ENCODE assay signal across 14 cellular contexts in genomic region chr3:4071481-4072184, GRCh38.
DNase-seq lines count a peak whose midpoint lies in the region; ATAC-seq and TF ChIP-seq lines count a peak whose summit lies in the region.
"Had no signal": no experiment of that assay in that cellular context is flagged by ENCODE, and none has a peak within 500 bp of the region (broad histone marks: within the 10 kb centered on the region; RNA-seq: fewer than 3 reads in every experiment).

No MANE protein-coding gene starts in this region.

- H3K4me1 ChIP-seq in iPS DF 6.9 (ENCODE audit: control insufficient read depth, insufficient read depth, low read length) = peaks cover 5% of the 10 kb centered on the region
- H3K4me1 ChIP-seq in smooth muscle cell (ENCODE audit: low read depth) = peaks cover 10% of the 10 kb centered on the region
- H3K4me1 ChIP-seq: HAP-1, testis had no signal

- H3K27me3 ChIP-seq in iPS DF 6.9 (ENCODE audit: control insufficient read depth, insufficient read depth, low read length) = no peaks in the 10 kb centered on the region
- H3K27me3 ChIP-seq in smooth muscle cell (ENCODE audit: low read depth) = no peaks in the 10 kb centered on the region
- H3K27me3 ChIP-seq: testis had no signal

- H2AFZ ChIP-seq in smooth muscle cell (ENCODE audit: low read depth) = peak overlapping the region; percentile 30

- no CpG with 5 or more reads among the region's 5 CpGs for WGBS in iPS DF 6.9 (ENCODE audit: insufficient coverage, insufficient read length)
- 28% methylated on average over 5 of the region's 5 CpGs for WGBS in smooth muscle cell (ENCODE audit: low lambda C conversion rate)

- H3K4me2 ChIP-seq in smooth muscle cell = peak overlapping the region; percentile 6

- no peak overlapping the region for H3K4me3 ChIP-seq in iPS DF 6.9 (ENCODE audit: low read length)
- no peak overlapping the region for H3K4me3 ChIP-seq in smooth muscle cell
- H3K4me3 ChIP-seq: HAP-1, testis had no signal

- no peaks in the 10 kb centered on the region for H3K9me3 ChIP-seq in iPS DF 6.9 (ENCODE audit: control insufficient read depth, insufficient read depth, low read length)
- no peaks in the 10 kb centered on the region for H3K9me3 ChIP-seq in smooth muscle cell (replicated peaks; ENCODE audit: low read depth)
- H3K9me3 ChIP-seq: HAP-1, testis had no signal

- TF ChIP-seq CTCF in smooth muscle cell (IDR thresholded peaks at IDR 0.05; ENCODE audit: borderline replicate concordance, insufficient read depth, poor library complexity, severe bottlenecking) = no peak

- no peaks in the 10 kb centered on the region for H3F3A ChIP-seq in smooth muscle cell (ENCODE audit: low read depth)

- no peaks in the 10 kb centered on the region for H4K20me1 ChIP-seq in smooth muscle cell (ENCODE audit: low read depth)

- H3K27ac ChIP-seq in iPS DF 6.9 (ENCODE audit: low read length) (no peak overlapping the region), smooth muscle cell (ENCODE audit: low read depth) (no peak overlapping the region)
- H3K27ac ChIP-seq: testis had no signal

- H3K9ac ChIP-seq in smooth muscle cell (ENCODE audit: low read depth) = no peak overlapping the region

- no peaks in the 10 kb centered on the region for H3K79me2 ChIP-seq in smooth muscle cell (ENCODE audit: low read depth)

- H3K36me3 ChIP-seq in iPS DF 6.9 (ENCODE audit: control insufficient read depth, insufficient read depth, low read length) (no peaks in the 10 kb centered on the region), smooth muscle cell (ENCODE audit: low read depth) (no peaks in the 10 kb centered on the region)
- H3K36me3 ChIP-seq: HAP-1 had no signal

- no peak for ATAC-seq in GM19467 (IDR thresholded peaks at IDR 0.05; ENCODE audit: unreplicated experiment)

- DNase-seq in NCI-H748 (lab: John Stamatoyannopoulos, UW; ENCODE audit: unreplicated experiment) (peak; percentile 51), NCI-H748 treated with DMSO at 0.1 percent for 48 hours (lab: John Stamatoyannopoulos, UW) (no peak), SHP77 treated with DMSO at 0.1 percent for 48 hours (lab: John Stamatoyannopoulos, UW) (peak; percentile 25), iPS DF 6.9 (ENCODE audit: low read depth, low spot score) (peak; percentile 22), smooth muscle cell (lab: John Stamatoyannopoulos, UW; ENCODE audit: unreplicated experiment) (no peak), NCI-H1930 (lab: John Stamatoyannopoulos, UW) (no peak), NCI-H2171 treated with DMSO at 0.1 percent for 48 hours (lab: John Stamatoyannopoulos, UW) (no peak)
- DNase-seq: activated CD4-positive, alpha-beta T cell treated with anti-CD3 and anti-CD28 coated beads for 48 hours; CD8-positive, alpha-beta memory T cell; dermis blood vessel endothelial cell; stimulated activated CD4-positive, alpha-beta T cell treated with anti-CD3 and anti-CD28 coated beads, Interleukin-15, amount 100 ng/mL, for 24 hours; testis had no signal

Comparison
In these comparisons a context has a peak if more than half of its experiments do, and no peak if none do; other contexts are left out.
1. DNase-seq: peak in NCI-H748 (single experiment), SHP77 treated with DMSO at 0.1 percent for 48 hours (single experiment) and iPS DF 6.9 (single experiment); none in NCI-H748 treated with DMSO at 0.1 percent for 48 hours (single experiment), smooth muscle cell (single experiment), NCI-H1930 (0 of 2) and NCI-H2171 treated with DMSO at 0.1 percent for 48 hours (single experiment).